ENCODE assay signal across 16 cellular contexts in the genomic region with DNA sequence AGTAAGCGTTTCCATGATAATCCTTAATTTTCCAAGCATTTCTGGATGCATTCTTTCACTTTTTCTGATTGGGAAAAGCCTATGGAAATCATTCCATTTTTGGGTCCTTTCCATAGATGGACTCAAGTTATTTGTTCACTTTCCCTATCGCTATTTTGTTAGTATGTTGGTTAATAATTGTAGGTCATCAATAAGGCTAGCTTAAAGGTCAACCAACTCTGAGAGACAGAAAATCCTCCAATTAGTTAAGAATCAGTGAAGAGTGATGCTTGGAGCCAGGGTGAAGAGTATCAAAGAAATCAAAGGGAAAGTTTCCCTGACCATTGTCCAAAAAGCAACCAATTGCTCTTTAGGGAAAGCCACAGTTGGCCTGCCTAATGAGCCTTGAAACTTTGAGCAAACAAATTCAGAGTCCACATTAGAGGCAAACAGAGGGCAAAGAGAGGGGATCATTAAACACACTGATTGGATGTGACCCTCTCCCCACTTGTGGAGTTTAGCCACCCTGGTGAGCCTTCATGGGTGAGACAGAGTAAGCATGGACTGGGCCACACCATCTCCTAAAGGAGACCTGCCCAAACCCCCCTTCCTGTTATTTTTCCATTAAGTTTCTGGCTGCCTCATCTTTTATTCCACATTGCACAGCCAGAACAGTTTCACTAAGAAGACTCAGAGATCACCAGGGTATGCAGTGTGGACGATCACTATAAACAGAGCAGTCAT.
"Had no signal": no experiment of that assay in that cellular context is flagged by ENCODE, and none has a peak within 500 bp of the region (broad histone marks: within the 10 kb centered on the region; RNA-seq: fewer than 3 reads in every experiment).

No MANE protein-coding gene starts in this region.

- H3K9me3 Mint-ChIP-seq: activated naive CD4-positive, alpha-beta T cell treated with anti-CD3 and anti-CD28 coated beads for 36 hours; effector memory CD8-positive, alpha-beta T cell had no signal

- H3K27ac Mint-ChIP-seq: activated naive CD4-positive, alpha-beta T cell treated with anti-CD3 and anti-CD28 coated beads for 36 hours; effector memory CD8-positive, alpha-beta T cell; naive thymus-derived CD4-positive, alpha-beta T cell had no signal

- H3K36me3 Mint-ChIP-seq: naive thymus-derived CD4-positive, alpha-beta T cell had no signal

- DNase-seq: activated CD4-positive, alpha-beta T cell treated with anti-CD3 and anti-CD28 coated beads for 1 hour; activated naive CD4-positive, alpha-beta T cell treated with anti-CD3 and anti-CD28 coated beads for 36 hours; body of pancreas; effector memory CD8-positive, alpha-beta T cell; hippocampal formation; islet precursor cell; left ventricle myocardium superior; mesenchymal stem cell; mucosa of descending colon; naive thymus-derived CD4-positive, alpha-beta T cell; stimulated activated CD4-positive, alpha-beta T cell treated with anti-CD3 and anti-CD28 coated beads, Interleukin-12 subunit alpha, Interleukin-12 subunit beta, amount 100 ng/mL, for 4 hours; stimulated activated CD4-positive, alpha-beta T cell treated with anti-CD3 and anti-CD28 coated beads, Interleukin-2, amount 100 ng/mL, for 24 hours; stimulated activated naive CD4-positive, alpha-beta T cell treated with Interleukin-2 at 50 U/mL for 16 hours; SW 1271; T-helper 2 cell; tibial artery had no signal

- ATAC-seq: body of pancreas; effector memory CD8-positive, alpha-beta T cell; left ventricle myocardium superior; mucosa of descending colon; naive thymus-derived CD4-positive, alpha-beta T cell had no signal

- H3K4me3 Mint-ChIP-seq: activated naive CD4-positive, alpha-beta T cell treated with anti-CD3 and anti-CD28 coated beads for 36 hours; effector memory CD8-positive, alpha-beta T cell; naive thymus-derived CD4-positive, alpha-beta T cell had no signal
